ENCODE assay signal across 17 cellular contexts in the genomic region with DNA sequence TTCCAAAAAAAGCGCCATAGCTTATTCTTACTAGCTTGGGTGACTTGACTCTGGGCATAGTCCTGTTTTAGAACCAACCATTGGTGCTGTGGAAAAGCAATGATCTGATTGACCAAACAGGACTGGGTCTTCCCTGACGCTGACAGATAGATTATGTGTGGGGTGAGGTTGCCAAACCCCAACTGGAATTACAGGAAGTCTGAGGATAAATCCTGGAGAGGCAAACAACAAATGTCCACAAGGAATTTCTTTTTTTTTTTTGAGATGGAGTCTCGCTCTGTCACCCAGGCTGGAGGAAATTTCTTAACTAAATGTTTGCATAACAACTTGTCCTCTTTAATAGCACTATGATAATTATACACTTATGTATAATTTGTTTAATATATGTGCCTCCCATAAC. TPM values are rescaled to one million over a fixed set of nuclear protein-coding genes. Genes with fewer than 3 reads are reported as not detected.
DNase-seq lines count a peak whose midpoint lies in the region; ATAC-seq and TF ChIP-seq lines count a peak whose summit lies in the region.
"Had no signal": no experiment of that assay in that cellular context is flagged by ENCODE, and none has a peak within 500 bp of the region (broad histone marks: within the 10 kb centered on the region; RNA-seq: fewer than 3 reads in every experiment).

No MANE protein-coding gene starts in this region.

- peak; percentile 95 for DNase-seq in LNCaP clone FGC (ENCODE audit: low read depth)
- DNase-seq in esophagus muscularis mucosa (ENCODE audit: extremely low spot score): no peak
- DNase-seq: 8988T; ACHN; BE2C; C1 segment of cervical spinal cord; Caco-2; Calu3; CD4-positive, alpha-beta T cell; CD8-positive, alpha-beta T cell; DMS79 treated with DMSO at 0.1 percent for 48 hours; GF-D8 had no signal

- no peaks in the 10 kb centered on the region for H3K27me3 ChIP-seq in esophagus muscularis mucosa
- H3K27me3 ChIP-seq: BE2C, BLaER1 had no signal

- TF ChIP-seq CTCF in LNCaP clone FGC (IDR thresholded peaks at IDR 0.05; ENCODE audit: control insufficient read depth, extremely low read depth, insufficient read depth) (no peak), VCaP (conservative IDR thresholded peaks at IDR 0.05) (no peak), esophagus muscularis mucosa (IDR thresholded peaks at IDR 0.05) (no peak)

- no peaks in the 10 kb centered on the region for H3K9me3 ChIP-seq in esophagus muscularis mucosa
- H3K9me3 ChIP-seq: BE2C, Caco-2 had no signal

- no peaks in the 10 kb centered on the region for H3K36me3 ChIP-seq in esophagus muscularis mucosa
- H3K36me3 ChIP-seq: BE2C, BLaER1 had no signal

- H3K4me1 ChIP-seq in esophagus muscularis mucosa: no peaks in the 10 kb centered on the region
- H3K4me1 ChIP-seq: BE2C, BLaER1, Caco-2 had no signal

- intact Hi-C loops in esophagus muscularis mucosa (cut with DNase I): no loop called here

- TF ChIP-seq POLR2A in esophagus muscularis mucosa (IDR thresholded peaks at IDR 0.05; ENCODE audit: low read depth): no peak

- H3K4me3 ChIP-seq in LNCaP clone FGC (ENCODE audit: low read depth, low read length): no peak overlapping the region
- no peak overlapping the region for H3K4me3 ChIP-seq in esophagus muscularis mucosa
- H3K4me3 ChIP-seq: BLaER1 had no signal

- H3K27ac ChIP-seq in VCaP (peak overlapping the region; percentile 36; the same call in 1 of the 2 replicates), esophagus muscularis mucosa (replicated peaks in 1 of 4) (no peak overlapping the region)
- H3K27ac ChIP-seq: BLaER1 had no signal

- no peak for TF ChIP-seq EP300 in esophagus muscularis mucosa (IDR thresholded peaks at IDR 0.05)

- ATAC-seq in HG03432 (IDR thresholded peaks at IDR 0.05; ENCODE audit: unreplicated experiment) (no peak), GM18517 (IDR thresholded peaks at IDR 0.05; ENCODE audit: unreplicated experiment) (no peak)
- ATAC-seq: CD8-positive, alpha-beta T cell had no signal

- WGBS in esophagus muscularis mucosa: 80% methylated on average over 3 of the region's 3 CpGs

RNA-seq across cellular contexts. Expression of a gene that starts 19.2 kb away (rescaled TPM):
- total RNA-seq in esophagus muscularis mucosa: 10 to 100 TPM; 11.6 to 17.3 (median 14.7) TPM

RNA-seq across cellular contexts. Expression of a gene that starts 22.0 kb away (rescaled TPM):
- 100 to 1,000 TPM; 117 to 180 (median 147) TPM for total RNA-seq in esophagus muscularis mucosa

RNA-seq across cellular contexts. Expression of a gene that starts 27.3 kb away (rescaled TPM):
- 1 to 10 TPM in 3 of 4 donors, under 1 TPM in 1; 0.66 to 4.6 (median 2.5) TPM for total RNA-seq in esophagus muscularis mucosa
- total RNA-seq: Calu3 had no signal

RNA-seq across cellular contexts. Expression of a gene that starts 51.7 kb away (rescaled TPM):
- not detected for total RNA-seq in esophagus muscularis mucosa
- total RNA-seq: A673; Caco-2; Calu3; CD4-positive, alpha-beta T cell; CD8-positive, alpha-beta T cell had no signal
